ENCODE assay signal across 10 cellular contexts in genomic region chr17:47862621-47863440, GRCh38. TPM values are rescaled to one million over a fixed set of nuclear protein-coding genes. Genes with fewer than 3 reads are reported as not detected.
DNase-seq lines count a peak whose midpoint lies in the region; ATAC-seq and TF ChIP-seq lines count a peak whose summit lies in the region.
"Had no signal": no experiment of that assay in that cellular context is flagged by ENCODE, and none has a peak within 500 bp of the region (broad histone marks: within the 10 kb centered on the region; RNA-seq: fewer than 3 reads in every experiment).

No MANE protein-coding gene starts in this region.

- POLR2A ChIA-PET in activated CD4-positive, alpha-beta memory T cell treated with anti-CD3 and anti-CD28 coated beads, Interleukin-2, amount 10 ng/mL, durations not matched to agents 7 days and 5 days (lab: Charles Lee) = interaction anchor here (1.1 kb wide), 1 partner anchor 33 kb away, joined by 5 read pairs; the partner anchor contains the start of gene SP2

- CTCF ChIA-PET in activated CD4-positive, alpha-beta memory T cell treated with anti-CD3 and anti-CD28 coated beads, Interleukin-2, amount 10 ng/mL, durations not matched to agents 7 days and 5 days (lab: Charles Lee) = interaction anchor here (0.6 to 4.1 kb wide), 8 partner anchors 13 to 1084 kb away, joined by 3 to 18 read pairs (median 4); no protein-coding TSS in a partner anchor

- peaks cover 14% of the 10 kb centered on the region for H3K4me1 Mint-ChIP-seq in activated CD4-positive, alpha-beta memory T cell treated with anti-CD3 and anti-CD28 coated beads, Interleukin-2, amount 10 ng/mL, durations not matched to agents 7 days and 5 days

- H3K27me3 Mint-ChIP-seq in activated CD4-positive, alpha-beta memory T cell treated with anti-CD3 and anti-CD28 coated beads, Interleukin-2, amount 10 ng/mL, durations not matched to agents 7 days and 5 days = peaks cover 22% of the 10 kb centered on the region

- H3K27ac Mint-ChIP-seq in activated CD4-positive, alpha-beta memory T cell treated with anti-CD3 and anti-CD28 coated beads, Interleukin-2, amount 10 ng/mL, durations not matched to agents 7 days and 5 days = no peak overlapping the region
- H3K27ac Mint-ChIP-seq: IgD-negative memory B cell had no signal

- H3K9me3 Mint-ChIP-seq in activated CD4-positive, alpha-beta memory T cell treated with anti-CD3 and anti-CD28 coated beads, Interleukin-2, amount 10 ng/mL, durations not matched to agents 7 days and 5 days = no peaks in the 10 kb centered on the region
- H3K9me3 Mint-ChIP-seq: IgD-negative memory B cell had no signal

- TF ChIP-seq CTCF in epithelial cell of proximal tubule (conservative IDR thresholded peaks at IDR 0.05; ENCODE audit: low read depth, low read length) = no peak

- peak; percentile 81 for DNase-seq in ACHN
- peak; percentile 89 for DNase-seq in M059J (ENCODE audit: low read depth)
- DNase-seq in epithelial cell of proximal tubule (ENCODE audit: low read depth) = peak; percentile 41
- no peak for DNase-seq in activated CD4-positive, alpha-beta memory T cell treated with anti-CD3 and anti-CD28 coated beads, Interleukin-2, amount 10 ng/mL, durations not matched to agents 7 days and 5 days
- no peak for DNase-seq in iPS-NIHi11 (ENCODE audit: low spot score)
- DNase-seq: SIG-M5, tibial artery had no signal

- in situ Hi-C loops in ACHN (cut with HindIII; ENCODE audit: low pct_ligation_motif_present, low pct_unique_long_range_greater_than_20kb, low sequenced_read_pairs) = no loop called here

- no peak for ATAC-seq in HG02938 (IDR thresholded peaks at IDR 0.05; ENCODE audit: unreplicated experiment)
- ATAC-seq: sciatic nerve had no signal

- H3K4me3 Mint-ChIP-seq in activated CD4-positive, alpha-beta memory T cell treated with anti-CD3 and anti-CD28 coated beads, Interleukin-2, amount 10 ng/mL, durations not matched to agents 7 days and 5 days = no peak overlapping the region
- H3K4me3 Mint-ChIP-seq: IgD-negative memory B cell had no signal

- H3K36me3 Mint-ChIP-seq in activated CD4-positive, alpha-beta memory T cell treated with anti-CD3 and anti-CD28 coated beads, Interleukin-2, amount 10 ng/mL, durations not matched to agents 7 days and 5 days (ENCODE audit: low read depth) = no peaks in the 10 kb centered on the region
- H3K36me3 Mint-ChIP-seq: IgD-negative memory B cell had no signal

- no peak overlapping the region for H3K4me3 ChIP-seq in epithelial cell of proximal tubule (ENCODE audit: low read depth, low read length)
- H3K4me3 ChIP-seq: tibial artery had no signal

RNA-seq across cellular contexts. Expression of gene SP6, which starts 11.9 kb away (rescaled TPM):
- total RNA-seq in M059J (2014; rRNA removed; shearing (Covaris generic)) = 0.79 and 1.5 TPM in 2 replicates
- 1.8 and 2.0 TPM in 2 replicates for total RNA-seq in epithelial cell of proximal tubule
- under 1 TPM; 0.10 to 0.15 TPM for total RNA-seq in activated CD4-positive, alpha-beta memory T cell treated with anti-CD3 and anti-CD28 coated beads, Interleukin-2, amount 10 ng/mL, durations not matched to agents 7 days and 5 days

RNA-seq across cellular contexts. Expression of gene SCRN2, which starts 21.8 kb away (rescaled TPM):
- 19.3 and 24.0 TPM in 2 replicates for total RNA-seq in M059J (2014; rRNA removed; shearing (Covaris generic))
- 21.2 and 24.5 TPM in 2 replicates for total RNA-seq in epithelial cell of proximal tubule
- 10 to 100 TPM; 29.1 to 29.8 TPM for total RNA-seq in activated CD4-positive, alpha-beta memory T cell treated with anti-CD3 and anti-CD28 coated beads, Interleukin-2, amount 10 ng/mL, durations not matched to agents 7 days and 5 days

RNA-seq across cellular contexts. Expression of gene LRRC46, which starts 31.4 kb away (rescaled TPM):
- total RNA-seq in M059J (2014; rRNA removed; shearing (Covaris generic)) = 0.12 TPM in 1 of 2 replicates, not detected in the other
- not detected in 2 replicates for total RNA-seq in epithelial cell of proximal tubule
- total RNA-seq in activated CD4-positive, alpha-beta memory T cell treated with anti-CD3 and anti-CD28 coated beads, Interleukin-2, amount 10 ng/mL, durations not matched to agents 7 days and 5 days = under 1 TPM; 0.45 to 0.53 TPM

RNA-seq across cellular contexts. Expression of gene MRPL10, which starts 31.5 kb away (rescaled TPM):
- 39.9 and 41.5 TPM in 2 replicates for total RNA-seq in M059J (2014; rRNA removed; shearing (Covaris generic))
- 40.6 and 51.3 TPM in 2 replicates for total RNA-seq in epithelial cell of proximal tubule
- total RNA-seq in activated CD4-positive, alpha-beta memory T cell treated with anti-CD3 and anti-CD28 coated beads, Interleukin-2, amount 10 ng/mL, durations not matched to agents 7 days and 5 days = 10 to 100 TPM; 91.5 to 95.7 TPM

RNA-seq across cellular contexts. Expression of gene SP2, which starts 33.2 kb away (rescaled TPM):
- total RNA-seq in M059J (2014; rRNA removed; shearing (Covaris generic)) = 1.6 and 3.8 TPM in 2 replicates
- total RNA-seq in epithelial cell of proximal tubule = 2.1 and 5.4 TPM in 2 replicates
- total RNA-seq in activated CD4-positive, alpha-beta memory T cell treated with anti-CD3 and anti-CD28 coated beads, Interleukin-2, amount 10 ng/mL, durations not matched to agents 7 days and 5 days = 10 to 100 TPM; 24.6 to 25.6 TPM

Comparison
In these comparisons a context has a peak if more than half of its experiments do, and no peak if none do; other contexts are left out.
1. DNase-seq: peak in ACHN (single experiment), M059J (single experiment) and epithelial cell of proximal tubule (single experiment); none in activated CD4-positive, alpha-beta memory T cell treated with anti-CD3 and anti-CD28 coated beads, Interleukin-2, amount 10 ng/mL, durations not matched to agents 7 days and 5 days (single experiment) and iPS-NIHi11 (single experiment).